ENCODE assay signal across 1 cellular context in the genomic region with DNA sequence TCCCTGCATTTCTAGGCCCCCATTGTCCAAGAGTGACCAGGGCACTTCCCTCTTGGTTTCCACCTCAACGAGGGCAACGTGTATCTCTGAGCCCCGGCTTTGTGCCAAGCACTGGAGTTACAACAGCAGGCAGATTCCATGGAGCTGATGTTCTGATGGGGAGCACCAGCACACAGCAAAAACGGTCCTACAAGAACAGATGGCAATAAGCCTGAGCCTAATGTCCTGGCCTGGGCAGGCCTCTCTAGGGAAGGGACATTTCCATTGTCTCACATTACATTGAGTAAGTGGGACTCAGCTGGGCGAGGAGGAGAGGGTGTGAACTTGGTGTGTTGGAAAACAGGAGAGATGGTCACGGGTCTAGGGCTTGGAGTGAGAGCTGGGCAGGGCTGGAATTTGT.
TF ChIP-seq lines count a peak whose summit lies in the region.

No MANE protein-coding gene starts in this region.

TF ChIP-seq in IMR-90, 13 proteins besides CTCF, POLR2A, EP300 and RAD21:
- TF ChIP-seq NFE2L2 (IDR thresholded peaks at IDR 0.05; ENCODE audit: low read depth, low read length) (no peak), RCOR1 (IDR thresholded peaks at IDR 0.05; ENCODE audit: insufficient replicate concordance, low read length) (no peak)
- TF ChIP-seq, protein P1, sequence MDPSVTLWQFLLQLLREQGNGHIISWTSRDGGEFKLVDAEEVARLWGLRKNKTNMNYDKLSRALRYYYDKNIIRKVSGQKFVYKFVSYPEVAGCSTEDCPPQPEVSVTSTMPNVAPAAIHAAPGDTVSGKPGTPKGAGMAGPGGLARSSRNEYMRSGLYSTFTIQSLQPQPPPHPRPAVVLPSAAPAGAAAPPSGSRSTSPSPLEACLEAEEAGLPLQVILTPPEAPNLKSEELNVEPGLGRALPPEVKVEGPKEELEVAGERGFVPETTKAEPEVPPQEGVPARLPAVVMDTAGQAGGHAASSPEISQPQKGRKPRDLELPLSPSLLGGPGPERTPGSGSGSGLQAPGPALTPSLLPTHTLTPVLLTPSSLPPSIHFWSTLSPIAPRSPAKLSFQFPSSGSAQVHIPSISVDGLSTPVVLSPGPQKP (IDR thresholded peaks at IDR 0.05; ENCODE audit: borderline replicate concordance, low read depth, low read length), result no peak
